ENCODE assay signal across 8 cellular contexts in genomic region chr17:30697619-30698460, GRCh38.
DNase-seq lines count a peak whose midpoint lies in the region; ATAC-seq and TF ChIP-seq lines count a peak whose summit lies in the region.
"Not testable (repeated sequence)": the region's sequence is repeated elsewhere in the genome, so short reads cannot be mapped to it uniquely, and the experiment has no call there.

No MANE protein-coding gene starts in this region.

- H3K4me1 Mint-ChIP-seq in CD8-positive, alpha-beta memory T cell, result peaks cover 11 to 15% (median 11%) of the 10 kb centered on the region in 3 donors
- H3K4me1 Mint-ChIP-seq in T-helper 2 cell treated with Interferon-gamma antibody and Interleukin-4, amounts not matched to agents 5 μg/mL and 100 μg/mL, for 36 hours (ENCODE audit: low read depth); activated naive CD8-positive, alpha-beta T cell treated with anti-CD3 and anti-CD28 coated beads for 36 hours: not testable (repeated sequence)

- H3K27me3 ChIP-seq in CD8-positive, alpha-beta memory T cell (ENCODE audit: insufficient read depth, low read length, poor library complexity, severe bottlenecking); neural cell (ENCODE audit: insufficient read depth, low read depth, low read length): not testable (repeated sequence)

- not testable (repeated sequence) for TF ChIP-seq EP300 in neural cell (conservative IDR thresholded peaks at IDR 0.05; ENCODE audit: poor library complexity, severe bottlenecking)

- not testable (repeated sequence) for H3K4me3 ChIP-seq in CD8-positive, alpha-beta memory T cell (ENCODE audit: low read length); neural cell (ENCODE audit: low read length)

- H2AFZ ChIP-seq in neural cell (ENCODE audit: low read depth, low read length), result not testable (repeated sequence)

- TF ChIP-seq CTCF in neural cell (IDR thresholded peaks at IDR 0.05; ENCODE audit: poor library complexity, severe bottlenecking), result peak; percentile 65

- H3K9me3 Mint-ChIP-seq in CD8-positive, alpha-beta memory T cell; T-helper 2 cell treated with Interferon-gamma antibody and Interleukin-4, amounts not matched to agents 5 μg/mL and 100 μg/mL, for 36 hours; activated naive CD8-positive, alpha-beta T cell treated with anti-CD3 and anti-CD28 coated beads for 36 hours: not testable (repeated sequence)

- not testable (repeated sequence) for H3K36me3 Mint-ChIP-seq in CD8-positive, alpha-beta memory T cell; T-helper 2 cell treated with Interferon-gamma antibody and Interleukin-4, amounts not matched to agents 5 μg/mL and 100 μg/mL, for 36 hours (ENCODE audit: low read depth); activated naive CD8-positive, alpha-beta T cell treated with anti-CD3 and anti-CD28 coated beads for 36 hours

- not testable (repeated sequence) for H3F3A ChIP-seq in neural cell (ENCODE audit: insufficient read depth, low read length, poor library complexity, severe bottlenecking)

- H3K4me3 Mint-ChIP-seq in CD8-positive, alpha-beta memory T cell, result peak overlapping the region in 6 of 7 donors; percentile 53 to 84 (median 73)
- peak overlapping the region; percentile 76 for H3K4me3 Mint-ChIP-seq in T-helper 2 cell treated with Interferon-gamma antibody and Interleukin-4, amounts not matched to agents 5 μg/mL and 100 μg/mL, for 36 hours
- H3K4me3 Mint-ChIP-seq in activated naive CD8-positive, alpha-beta T cell treated with anti-CD3 and anti-CD28 coated beads for 36 hours, result peak overlapping the region; percentile 70

- H3K4me1 ChIP-seq in CD8-positive, alpha-beta memory T cell (ENCODE audit: insufficient read depth, low read length), result not testable (repeated sequence)

- H3K27me3 Mint-ChIP-seq in CD8-positive, alpha-beta memory T cell, result not testable (repeated sequence)
- H3K27me3 Mint-ChIP-seq in T-helper 2 cell treated with Interferon-gamma antibody and Interleukin-4, amounts not matched to agents 5 μg/mL and 100 μg/mL, for 36 hours (ENCODE audit: low read depth), result peaks cover 28% of the 10 kb centered on the region
- H3K27me3 Mint-ChIP-seq in activated naive CD8-positive, alpha-beta T cell treated with anti-CD3 and anti-CD28 coated beads for 36 hours, result peaks cover 27% of the 10 kb centered on the region

- H3K9me2 ChIP-seq in neural cell (ENCODE audit: insufficient read depth, low read length), result not testable (repeated sequence)

- H3K36me3 ChIP-seq in CD8-positive, alpha-beta memory T cell (ENCODE audit: insufficient read depth, low read length); neural cell (ENCODE audit: insufficient read depth, low read length): not testable (repeated sequence)

- H3K9me3 ChIP-seq in CD8-positive, alpha-beta memory T cell (ENCODE audit: low read length); neural cell (ENCODE audit: low read length): not testable (repeated sequence)

- H4K20me1 ChIP-seq in neural cell (ENCODE audit: insufficient read depth), result not testable (repeated sequence)

- not testable (repeated sequence) for H3K9ac ChIP-seq in neural cell (ENCODE audit: low read length)

- DNase-seq in CD8-positive, alpha-beta memory T cell, result peak; percentile 61 to 81 (median 68)
- DNase-seq in NCI-H2107 (lab: John Stamatoyannopoulos, UW), result peak; percentile 41
- DNase-seq in T-helper 2 cell treated with Interferon-gamma antibody and Interleukin-4, amounts not matched to agents 5 μg/mL and 100 μg/mL, for 36 hours (ENCODE audit: low spot score), result peak; percentile 56
- peak; percentile 77 for DNase-seq in activated naive CD8-positive, alpha-beta T cell treated with anti-CD3 and anti-CD28 coated beads for 36 hours
- peak; percentile 71 for DNase-seq in germinal center (ENCODE audit: low spot score)
- DNase-seq in stimulated activated CD8-positive, alpha-beta memory T cell treated with anti-CD3 and anti-CD28 coated beads, Interleukin-7, amount 100 ng/mL, for 24 hours (ENCODE audit: low read depth), result peak; percentile 49

- H3K27ac ChIP-seq in CD8-positive, alpha-beta memory T cell (ENCODE audit: low read depth, low read length); neural cell (ENCODE audit: low read length): not testable (repeated sequence)

- CTCF ChIA-PET in CD8-positive, alpha-beta memory T cell (lab: Charles Lee), result interaction anchor here (1.2 to 1.8 kb wide), 5 partner anchors 8 to 221 kb away, joined by 3 to 6 read pairs (median 3); no protein-coding TSS in a partner anchor

- ATAC-seq in HG02610 (IDR thresholded peaks at IDR 0.05; ENCODE audit: unreplicated experiment), result peak; percentile 46

- not testable (repeated sequence) for H3K79me2 ChIP-seq in neural cell (replicated peaks; ENCODE audit: insufficient read depth, low read length)

- H3K4me2 ChIP-seq in neural cell (ENCODE audit: low read length), result not testable (repeated sequence)

- POLR2A ChIA-PET in CD8-positive, alpha-beta memory T cell (lab: Charles Lee), result interaction anchor here (0.9 kb wide), 1 partner anchor 221 kb away, joined by 3 read pairs; the partner anchor contains the start of gene GOSR1

- not testable (repeated sequence) for TF ChIP-seq RAD21 in neural cell (conservative IDR thresholded peaks at IDR 0.05)

- H3K27ac Mint-ChIP-seq in CD8-positive, alpha-beta memory T cell, result peak overlapping the region in 3 of 8 donors; percentile 8 to 91 (median 12)
- H3K27ac Mint-ChIP-seq in T-helper 2 cell treated with Interferon-gamma antibody and Interleukin-4, amounts not matched to agents 5 μg/mL and 100 μg/mL, for 36 hours; activated naive CD8-positive, alpha-beta T cell treated with anti-CD3 and anti-CD28 coated beads for 36 hours: not testable (repeated sequence)

TF ChIP-seq in neural cell, 6 proteins besides CTCF, POLR2A, EP300 and RAD21:
- peak; percentile 47 for TF ChIP-seq SMC3 (conservative IDR thresholded peaks at IDR 0.05; ENCODE audit: poor library complexity)
